Comparison of ENCODE assay signal across 31 cellular contexts in the genomic region with DNA sequence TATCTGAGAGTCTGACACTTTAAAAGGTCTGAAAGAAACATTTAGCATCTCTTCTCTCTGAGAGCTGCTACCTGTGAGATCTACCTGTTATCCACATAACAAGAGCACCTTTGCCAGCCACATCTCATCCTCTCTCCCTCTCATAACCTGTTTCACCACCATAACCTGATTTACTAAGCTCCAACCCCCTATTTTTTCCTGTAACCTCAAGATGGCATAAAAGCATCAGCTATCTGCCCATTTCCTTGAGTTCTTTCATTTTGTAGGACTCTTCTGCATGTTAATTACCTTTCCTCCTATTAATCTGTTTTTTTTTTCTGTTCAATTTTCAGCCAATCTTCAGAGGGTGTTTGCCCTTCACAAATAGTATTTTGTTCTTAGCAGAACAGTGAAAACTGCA.
A peak's percentile ranks its signal among the peaks of the same experiment; 100 is the strongest.
DNase-seq lines count a peak whose midpoint lies in the region; ATAC-seq, FAIRE-seq and TF ChIP-seq lines count a peak whose summit lies in the region.
"Had no signal": no experiment of that assay in that cellular context is flagged by ENCODE, and none has a peak within 500 bp of the region (broad histone marks: within the 10 kb centered on the region; RNA-seq: fewer than 3 reads in every experiment).

No MANE protein-coding gene starts in this region.

- peaks cover 8 to 34% (median 10%) of the 10 kb centered on the region in 5 donors for H3K27me3 Mint-ChIP-seq in naive thymus-derived CD8-positive, alpha-beta T cell

- 0 out of 2 replicates have a peak, but pooled peaks have one; percentile 26 for TF ChIP-seq CTCF in LNCaP clone FGC (IDR thresholded peaks at IDR 0.05; ENCODE audit: control insufficient read depth, extremely low read depth, insufficient read depth)
- TF ChIP-seq CTCF in epithelial cell of esophagus (IDR thresholded peaks at IDR 0.05; ENCODE audit: insufficient read depth, low read depth, low read length, missing control alignments): peak; percentile 34

- DNase-seq in NCI-H1694 treated with DMSO at 0.1 percent for 48 hours (lab: John Stamatoyannopoulos, UW): peak; percentile 14
- DNase-seq in NCI-H1694 (lab: John Stamatoyannopoulos, UW): no peak
- DNase-seq in LNCaP clone FGC (ENCODE audit: low read depth): peak; percentile 10
- peak; percentile 38 for DNase-seq in epithelial cell of esophagus (ENCODE audit: low read depth)
- DNase-seq in putamen (ENCODE audit: low spot score): peak; percentile 13
- no peak for DNase-seq in frontal cortex (ENCODE audit: low spot score in 2 of 2)
- DNase-seq in naive thymus-derived CD8-positive, alpha-beta T cell: no peak
- DNase-seq: 8988T; activated CD4-positive, alpha-beta T cell treated with anti-CD3 and anti-CD28 coated beads for 1 hour; activated CD8-positive, alpha-beta T cell treated with anti-CD3 and anti-CD28 coated beads, Interleukin-2, amount 10 ng/mL, durations not matched to agents 7 days and 5 days; activated naive CD4-positive, alpha-beta T cell treated with Interleukin-2 at 50 U/mL for 16 hours; activated T-cell treated with anti-CD3 and anti-CD28 coated beads, Interleukin-2, amount 50 U/mL, for 1 hour; amygdala; DMS79; gastrocnemius medialis; H7; KG1; mammary epithelial cell; NCI-H2029; NCI-H82; nucleus accumbens; PC-9; SHP77 treated with DMSO at 0.1 percent for 48 hours; spleen; stimulated activated CD4-positive, alpha-beta T cell treated with anti-CD3 and anti-CD28 coated beads, Interleukin-4, amount 100 ng/mL, for 1 hour; tibial artery had no signal

- peaks cover 0 to under 1% (median 0%) of the 10 kb centered on the region in 9 donors for H3K9me3 Mint-ChIP-seq in naive thymus-derived CD8-positive, alpha-beta T cell
- H3K9me3 Mint-ChIP-seq: stimulated activated naive CD8-positive, alpha-beta T cell treated with anti-CD3 and anti-CD28 coated beads, Interleukin-15, Interleukin-2, amounts not matched to agents 100 ng/mL and 50 ng/mL, for 24 hours had no signal

- H3K4me3 Mint-ChIP-seq in naive thymus-derived CD8-positive, alpha-beta T cell: no peak overlapping the region
- H3K4me3 Mint-ChIP-seq: activated CD8-positive, alpha-beta T cell treated with anti-CD3 and anti-CD28 coated beads, Interleukin-2, amount 10 ng/mL, durations not matched to agents 7 days and 5 days; B cell; stimulated activated naive CD8-positive, alpha-beta T cell treated with anti-CD3 and anti-CD28 coated beads, Interleukin-15, Interleukin-2, amounts not matched to agents 100 ng/mL and 50 ng/mL, for 24 hours had no signal

- no peaks in the 10 kb centered on the region for H3K36me3 Mint-ChIP-seq in naive thymus-derived CD8-positive, alpha-beta T cell

- ATAC-seq in HG02678 (IDR thresholded peaks at IDR 0.05; ENCODE audit: unreplicated experiment): no peak
- no peak for ATAC-seq in naive thymus-derived CD8-positive, alpha-beta T cell
- ATAC-seq: activated CD8-positive, alpha-beta T cell treated with anti-CD3 and anti-CD28 coated beads, Interleukin-2, amount 10 ng/mL, durations not matched to agents 7 days and 5 days; gastrocnemius medialis had no signal

- FAIRE-seq in frontal cortex (lab: Jason Lieb, UNC): no peak
- FAIRE-seq: GM12892 had no signal

- H3K27ac Mint-ChIP-seq in naive thymus-derived CD8-positive, alpha-beta T cell: no peak overlapping the region
- H3K27ac Mint-ChIP-seq: activated CD8-positive, alpha-beta T cell treated with anti-CD3 and anti-CD28 coated beads, Interleukin-2, amount 10 ng/mL, durations not matched to agents 7 days and 5 days; B cell; stimulated activated naive CD8-positive, alpha-beta T cell treated with anti-CD3 and anti-CD28 coated beads, Interleukin-15, Interleukin-2, amounts not matched to agents 100 ng/mL and 50 ng/mL, for 24 hours had no signal

- H3K4me3 ChIP-seq in LNCaP clone FGC (ENCODE audit: low read depth, low read length): no peak overlapping the region
- H3K4me3 ChIP-seq in epithelial cell of esophagus (ENCODE audit: low read length): no peak overlapping the region
- H3K4me3 ChIP-seq: cardiac muscle cell, gastrocnemius medialis, PC-9, spleen, tibial artery had no signal

- POLR2A ChIA-PET in naive thymus-derived CD8-positive, alpha-beta T cell (lab: Charles Lee): no interaction called here

- H3K4me1 Mint-ChIP-seq in naive thymus-derived CD8-positive, alpha-beta T cell: no peaks in the 10 kb centered on the region
- H3K4me1 Mint-ChIP-seq: B cell had no signal

Comparison
In these comparisons a context has a peak if more than half of its experiments do, and no peak if none do; other contexts are left out.
1. DNase-seq: peak in NCI-H1694 treated with DMSO at 0.1 percent for 48 hours (single experiment), LNCaP clone FGC (single experiment), epithelial cell of esophagus (single experiment) and putamen (single experiment); none in NCI-H1694 (single experiment), frontal cortex (0 of 2) and naive thymus-derived CD8-positive, alpha-beta T cell (0 of 10).